Comparison of ENCODE assay signal across 20 cellular contexts in the genomic region with DNA sequence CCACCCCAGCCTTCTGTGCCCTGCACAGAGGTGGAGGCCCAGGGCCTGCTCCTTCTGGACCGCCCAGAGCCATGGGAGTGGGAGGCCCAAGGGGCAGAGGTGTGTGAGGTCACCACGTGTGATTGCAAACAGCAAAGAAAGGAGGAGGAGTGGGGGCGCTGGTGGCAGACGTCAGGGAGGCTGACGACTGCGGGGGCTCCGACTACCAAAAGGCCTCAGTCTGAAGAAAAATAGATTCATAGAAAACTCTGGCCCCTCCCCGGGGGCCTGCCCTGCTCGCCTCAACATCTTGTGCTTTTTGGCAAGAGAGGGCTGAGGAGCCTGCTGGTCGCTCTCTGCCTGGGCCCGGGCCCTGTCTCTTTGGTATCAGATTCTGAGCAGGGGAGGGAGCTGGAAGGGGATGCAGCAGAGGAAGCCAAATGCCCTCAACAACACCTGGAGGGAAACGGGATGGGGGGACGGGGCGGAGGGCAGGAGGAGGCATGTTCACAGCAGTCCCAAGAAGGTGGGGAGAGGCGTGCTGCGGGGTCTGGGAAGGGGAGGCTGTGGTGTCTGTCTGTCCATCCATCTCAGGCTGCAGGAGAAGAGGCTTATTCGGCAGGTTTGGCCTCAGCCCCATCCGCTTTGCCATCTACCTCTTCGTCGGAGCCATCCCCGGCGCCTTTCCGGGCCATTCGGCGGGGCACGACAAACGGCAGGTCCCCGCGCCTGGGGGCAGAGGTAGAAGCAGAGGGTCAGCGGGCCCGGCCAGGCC. TPM values are rescaled to one million over a fixed set of nuclear protein-coding genes. Genes with fewer than 3 reads are reported as not detected.
A peak's percentile ranks its signal among the peaks of the same experiment; 100 is the strongest.
DNase-seq lines count a peak whose midpoint lies in the region; ATAC-seq and TF ChIP-seq lines count a peak whose summit lies in the region.
"Had no signal": no experiment of that assay in that cellular context is flagged by ENCODE, and none has a peak within 500 bp of the region (broad histone marks: within the 10 kb centered on the region; RNA-seq: fewer than 3 reads in every experiment).

No MANE protein-coding gene starts in this region.

- TF ChIP-seq CTCF in CD4-positive, alpha-beta T cell (IDR thresholded peaks at IDR 0.05): no peak
- TF ChIP-seq CTCF in spleen (IDR thresholded peaks at IDR 0.05 in 8 of 11, conservative IDR thresholded peaks at IDR 0.05 in 3 of 11): no peak

- H3K9me3 ChIP-seq in CD4-positive, alpha-beta T cell (ENCODE audit: control insufficient read depth, low read length): no peaks in the 10 kb centered on the region
- H3K9me3 ChIP-seq in spleen: no peaks in the 10 kb centered on the region
- H3K9me3 ChIP-seq: psoas muscle, thoracic aorta had no signal

- intact Hi-C loops in CD4-positive, alpha-beta T cell (cut with DNase I, micrococcal nuclease): no loop called here
- intact Hi-C loops in spleen (cut with DNase I; ENCODE audit: low total_unique reads): no loop called here

- CTCF ChIA-PET in CD4-positive, alpha-beta T cell (lab: Charles Lee): no interaction called here

- peaks cover 22% of the 10 kb centered on the region for H3K4me1 Mint-ChIP-seq in CD4-positive, alpha-beta T cell (ENCODE audit: low read depth)
- H3K4me1 Mint-ChIP-seq: mesothelial cell of epicardium had no signal

- ATAC-seq in CD4-positive, alpha-beta T cell (ENCODE audit: poor library complexity): no peak
- no peak for ATAC-seq in HG02884 (IDR thresholded peaks at IDR 0.05; ENCODE audit: unreplicated experiment)
- ATAC-seq: psoas muscle, T-cell had no signal

- no peaks in the 10 kb centered on the region for H3K9me3 Mint-ChIP-seq in CD4-positive, alpha-beta T cell
- H3K9me3 Mint-ChIP-seq: activated CD4-positive, alpha-beta T cell treated with anti-CD3 and anti-CD28 coated beads, Interleukin-2, amount 10 ng/mL, durations not matched to agents 7 days and 5 days; mesothelial cell of epicardium; nephron; T-cell had no signal

- peaks cover 75% of the 10 kb centered on the region for H3K36me3 Mint-ChIP-seq in CD4-positive, alpha-beta T cell (ENCODE audit: low read depth)

- no peaks in the 10 kb centered on the region for H3K27me3 Mint-ChIP-seq in CD4-positive, alpha-beta T cell
- H3K27me3 Mint-ChIP-seq: activated CD4-positive, alpha-beta T cell treated with anti-CD3 and anti-CD28 coated beads, Interleukin-2, amount 10 ng/mL, durations not matched to agents 7 days and 5 days; T-cell had no signal

- no peak overlapping the region for H3K27ac ChIP-seq in CD4-positive, alpha-beta T cell (ENCODE audit: low read depth, low read length)
- peak overlapping the region in 1 of 8 donors; percentile 33 for H3K27ac ChIP-seq in spleen
- H3K27ac ChIP-seq: brain microvascular endothelial cell, psoas muscle had no signal

- H3K4me3 Mint-ChIP-seq in CD4-positive, alpha-beta T cell: no peak overlapping the region
- H3K4me3 Mint-ChIP-seq: activated CD4-positive, alpha-beta T cell treated with anti-CD3 and anti-CD28 coated beads, Interleukin-2, amount 10 ng/mL, durations not matched to agents 7 days and 5 days; mesothelial cell of epicardium; nephron; T-cell had no signal

- H3K27me3 ChIP-seq in CD4-positive, alpha-beta T cell (ENCODE audit: control insufficient read depth, insufficient read depth, low read length): no peaks in the 10 kb centered on the region
- H3K27me3 ChIP-seq in H7 (ENCODE audit: control insufficient read depth, insufficient read depth, low read length) (no peaks in the 10 kb centered on the region), spleen (replicated peaks in 1 of 7) (no peaks in the 10 kb centered on the region)
- H3K27me3 ChIP-seq: brain microvascular endothelial cell had no signal

- peaks cover 8 to 53% (median 21%) of the 10 kb centered on the region in 6 donors for H3K4me1 ChIP-seq in spleen
- H3K4me1 ChIP-seq: psoas muscle had no signal

- peaks cover 32% of the 10 kb centered on the region for H3K36me3 ChIP-seq in H7 (replicated peaks; ENCODE audit: control insufficient read depth, insufficient read depth, low read length)
- H3K36me3 ChIP-seq in spleen: peaks cover 22 to 86% (median 72%) of the 10 kb centered on the region in 6 donors

- H3K27ac Mint-ChIP-seq in CD4-positive, alpha-beta T cell: peak overlapping the region; percentile 8
- H3K27ac Mint-ChIP-seq: activated CD4-positive, alpha-beta T cell treated with anti-CD3 and anti-CD28 coated beads, Interleukin-2, amount 10 ng/mL, durations not matched to agents 7 days and 5 days; mesothelial cell of epicardium had no signal

- WGBS in spleen, 5 donors: 86 to 94% (median 90%) methylated on average over 29 to 31 of the region's 31 CpGs

- no peak for DNase-seq in CD4-positive, alpha-beta T cell
- DNase-seq in H7: peak; percentile 45
- peak; percentile 67 for DNase-seq in left kidney (ENCODE audit: low read depth, low spot score)
- DNase-seq in spleen: peak; percentile 72
- DNase-seq in NCI-H1105 (lab: John Stamatoyannopoulos, UW): no peak
- no peak for DNase-seq in C1 segment of cervical spinal cord (lab: John Stamatoyannopoulos, UW)
- DNase-seq: activated CD4-positive, alpha-beta T cell treated with anti-CD3 and anti-CD28 coated beads, Interleukin-2, amount 10 ng/mL, durations not matched to agents 7 days and 5 days; AML-193; brain microvascular endothelial cell; erythroblast; NCI-H1105 treated with DMSO at 0.1 percent for 48 hours; NCI-H524 treated with DMSO at 0.1 percent for 48 hours; psoas muscle; Right ventricle myocardium superior; stimulated activated CD8-positive, alpha-beta memory T cell treated with anti-CD3 and anti-CD28 coated beads, Interleukin-4, amount 100 ng/mL, for 48 hours; T-cell had no signal

- H3K4me3 ChIP-seq in H7 (ENCODE audit: insufficient read depth, low read depth, low read length) (no peak overlapping the region), spleen (no peak overlapping the region)
- H3K4me3 ChIP-seq: psoas muscle, thoracic aorta had no signal

- TF ChIP-seq POLR2A in spleen (IDR thresholded peaks at IDR 0.05): no peak

- POLR2A ChIA-PET in CD4-positive, alpha-beta T cell (lab: Charles Lee): no interaction called here

RNA-seq across cellular contexts. Expression of a gene that starts 29.3 kb away (rescaled TPM):
- 1 to 10 TPM; 6.4 to 7.3 TPM for total RNA-seq in CD4-positive, alpha-beta T cell
- not detected in 2 replicates for total RNA-seq in H7 (2014; rRNA removed; shearing (Covaris generic))
- 100 to 1,000 TPM in 1 of 7 donors, 10 to 100 TPM in 6; 33.3 to 108 (median 73.9) TPM for total RNA-seq in spleen
- 10 to 100 TPM in 2 of 3 donors, 1 to 10 TPM in 1; 10.0 to 24.2 (median 11.4) TPM for polyA plus RNA-seq in spleen

RNA-seq across cellular contexts. Expression of a gene that starts 42.9 kb away (rescaled TPM):
- 10 to 100 TPM; 17.8 to 21.8 TPM for total RNA-seq in CD4-positive, alpha-beta T cell
- total RNA-seq in H7 (2014; rRNA removed; shearing (Covaris generic)): 14.9 and 18.0 TPM in 2 replicates
- 10 to 100 TPM; 53.2 to 77.2 (median 59.3) TPM for total RNA-seq in spleen
- polyA plus RNA-seq in spleen: 10 to 100 TPM; 16.0 to 35.0 (median 20.2) TPM

Comparison
In these comparisons a context has a peak if more than half of its experiments do, and no peak if none do; other contexts are left out.
1. DNase-seq: peak in H7 (single experiment), left kidney (single experiment) and spleen (single experiment); none in CD4-positive, alpha-beta T cell (0 of 10), NCI-H1105 (single experiment) and C1 segment of cervical spinal cord (0 of 14).
2. RNA of a gene that starts 29.3 kb away (total RNA-seq): 33.3 to 108 TPM in spleen; 6.4 to 7.3 TPM in CD4-positive, alpha-beta T cell and not detected in H7; every median in the first group is over 4 times any median in the second.